In the genomic region with DNA sequence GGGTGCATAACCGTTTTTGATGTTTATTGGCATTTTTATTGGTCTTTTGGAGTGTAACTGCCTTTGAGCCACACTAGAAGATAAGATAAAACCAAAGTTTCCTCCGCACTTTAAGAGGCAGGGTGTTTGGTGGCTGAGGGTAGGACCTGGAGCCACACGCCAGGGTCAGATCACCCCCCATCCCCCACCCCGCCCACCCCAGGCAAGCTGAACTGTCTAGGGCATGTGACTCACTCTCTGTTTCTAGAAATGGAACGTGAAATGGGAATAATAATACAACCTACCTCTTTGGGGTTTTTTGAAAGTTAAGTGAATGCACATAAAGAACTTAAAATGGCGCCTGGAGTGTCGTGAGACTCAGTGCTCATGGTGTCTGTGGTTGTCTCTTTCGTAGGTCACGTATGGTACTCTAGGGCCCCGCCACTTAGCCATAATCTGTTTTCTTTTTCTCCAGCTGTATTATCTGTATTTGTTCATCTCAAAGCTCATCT, we compare ENCODE assay signal across 1 cellular context.
TF ChIP-seq lines count a peak whose summit lies in the region.

No MANE protein-coding gene starts in this region.

TF ChIP-seq in HepG2, 621 proteins besides CTCF, POLR2A, EP300 and RAD21 (continued from another document):
- TF ChIP-seq, protein P1, sequence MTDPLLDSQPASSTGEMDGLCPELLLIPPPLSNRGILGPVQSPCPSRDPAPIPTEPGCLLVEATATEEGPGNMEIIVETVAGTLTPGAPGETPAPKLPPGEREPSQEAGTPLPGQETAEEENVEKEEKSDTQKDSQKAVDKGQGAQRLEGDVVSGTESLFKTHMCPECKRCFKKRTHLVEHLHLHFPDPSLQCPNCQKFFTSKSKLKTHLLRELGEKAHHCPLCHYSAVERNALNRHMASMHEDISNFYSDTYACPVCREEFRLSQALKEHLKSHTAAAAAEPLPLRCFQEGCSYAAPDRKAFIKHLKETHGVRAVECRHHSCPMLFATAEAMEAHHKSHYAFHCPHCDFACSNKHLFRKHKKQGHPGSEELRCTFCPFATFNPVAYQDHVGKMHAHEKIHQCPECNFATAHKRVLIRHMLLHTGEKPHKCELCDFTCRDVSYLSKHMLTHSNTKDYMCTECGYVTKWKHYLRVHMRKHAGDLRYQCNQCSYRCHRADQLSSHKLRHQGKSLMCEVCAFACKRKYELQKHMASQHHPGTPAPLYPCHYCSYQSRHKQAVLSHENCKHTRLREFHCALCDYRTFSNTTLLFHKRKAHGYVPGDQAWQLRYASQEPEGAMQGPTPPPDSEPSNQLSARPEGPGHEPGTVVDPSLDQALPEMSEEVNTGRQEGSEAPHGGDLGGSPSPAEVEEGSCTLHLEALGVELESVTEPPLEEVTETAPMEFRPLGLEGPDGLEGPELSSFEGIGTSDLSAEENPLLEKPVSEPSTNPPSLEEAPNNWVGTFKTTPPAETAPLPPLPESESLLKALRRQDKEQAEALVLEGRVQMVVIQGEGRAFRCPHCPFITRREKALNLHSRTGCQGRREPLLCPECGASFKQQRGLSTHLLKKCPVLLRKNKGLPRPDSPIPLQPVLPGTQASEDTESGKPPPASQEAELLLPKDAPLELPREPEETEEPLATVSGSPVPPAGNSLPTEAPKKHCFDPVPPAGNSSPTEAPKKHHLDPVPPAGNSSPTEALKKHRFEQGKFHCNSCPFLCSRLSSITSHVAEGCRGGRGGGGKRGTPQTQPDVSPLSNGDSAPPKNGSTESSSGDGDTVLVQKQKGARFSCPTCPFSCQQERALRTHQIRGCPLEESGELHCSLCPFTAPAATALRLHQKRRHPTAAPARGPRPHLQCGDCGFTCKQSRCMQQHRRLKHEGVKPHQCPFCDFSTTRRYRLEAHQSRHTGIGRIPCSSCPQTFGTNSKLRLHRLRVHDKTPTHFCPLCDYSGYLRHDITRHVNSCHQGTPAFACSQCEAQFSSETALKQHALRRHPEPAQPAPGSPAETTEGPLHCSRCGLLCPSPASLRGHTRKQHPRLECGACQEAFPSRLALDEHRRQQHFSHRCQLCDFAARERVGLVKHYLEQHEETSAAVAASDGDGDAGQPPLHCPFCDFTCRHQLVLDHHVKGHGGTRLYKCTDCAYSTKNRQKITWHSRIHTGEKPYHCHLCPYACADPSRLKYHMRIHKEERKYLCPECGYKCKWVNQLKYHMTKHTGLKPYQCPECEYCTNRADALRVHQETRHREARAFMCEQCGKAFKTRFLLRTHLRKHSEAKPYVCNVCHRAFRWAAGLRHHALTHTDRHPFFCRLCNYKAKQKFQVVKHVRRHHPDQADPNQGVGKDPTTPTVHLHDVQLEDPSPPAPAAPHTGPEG (CRISPR knock-in tag; IDR thresholded peaks at IDR 0.05): no peak
- TF ChIP-seq ZNF546 (CRISPR knock-in tag; conservative IDR thresholded peaks at IDR 0.05) (no peak), ZNF335 (CRISPR knock-in tag; IDR thresholded peaks at IDR 0.05) (no peak), ASH2L (IDR thresholded peaks at IDR 0.05; ENCODE audit: insufficient read length, low read depth, low read length) (no peak), ZNF264 (CRISPR knock-in tag; IDR thresholded peaks at IDR 0.05) (no peak), SNRNP70 (IDR thresholded peaks at IDR 0.05; ENCODE audit: low read depth, low read length) (no peak), ZIK1 (CRISPR knock-in tag; IDR thresholded peaks at IDR 0.05; ENCODE audit: borderline replicate concordance, low read depth) (no peak), KLF15 (CRISPR knock-in tag; IDR thresholded peaks at IDR 0.05; ENCODE audit: borderline replicate concordance) (no peak), NR2F2 (IDR thresholded peaks at IDR 0.05; ENCODE audit: borderline replicate concordance, low read depth) (no peak), CHD4 (IDR thresholded peaks at IDR 0.05; ENCODE audit: borderline replicate concordance, low read length) (no peak), ZNF530 (CRISPR knock-in tag; IDR thresholded peaks at IDR 0.05; ENCODE audit: low read depth) (no peak)
- TF ChIP-seq, protein P2, sequence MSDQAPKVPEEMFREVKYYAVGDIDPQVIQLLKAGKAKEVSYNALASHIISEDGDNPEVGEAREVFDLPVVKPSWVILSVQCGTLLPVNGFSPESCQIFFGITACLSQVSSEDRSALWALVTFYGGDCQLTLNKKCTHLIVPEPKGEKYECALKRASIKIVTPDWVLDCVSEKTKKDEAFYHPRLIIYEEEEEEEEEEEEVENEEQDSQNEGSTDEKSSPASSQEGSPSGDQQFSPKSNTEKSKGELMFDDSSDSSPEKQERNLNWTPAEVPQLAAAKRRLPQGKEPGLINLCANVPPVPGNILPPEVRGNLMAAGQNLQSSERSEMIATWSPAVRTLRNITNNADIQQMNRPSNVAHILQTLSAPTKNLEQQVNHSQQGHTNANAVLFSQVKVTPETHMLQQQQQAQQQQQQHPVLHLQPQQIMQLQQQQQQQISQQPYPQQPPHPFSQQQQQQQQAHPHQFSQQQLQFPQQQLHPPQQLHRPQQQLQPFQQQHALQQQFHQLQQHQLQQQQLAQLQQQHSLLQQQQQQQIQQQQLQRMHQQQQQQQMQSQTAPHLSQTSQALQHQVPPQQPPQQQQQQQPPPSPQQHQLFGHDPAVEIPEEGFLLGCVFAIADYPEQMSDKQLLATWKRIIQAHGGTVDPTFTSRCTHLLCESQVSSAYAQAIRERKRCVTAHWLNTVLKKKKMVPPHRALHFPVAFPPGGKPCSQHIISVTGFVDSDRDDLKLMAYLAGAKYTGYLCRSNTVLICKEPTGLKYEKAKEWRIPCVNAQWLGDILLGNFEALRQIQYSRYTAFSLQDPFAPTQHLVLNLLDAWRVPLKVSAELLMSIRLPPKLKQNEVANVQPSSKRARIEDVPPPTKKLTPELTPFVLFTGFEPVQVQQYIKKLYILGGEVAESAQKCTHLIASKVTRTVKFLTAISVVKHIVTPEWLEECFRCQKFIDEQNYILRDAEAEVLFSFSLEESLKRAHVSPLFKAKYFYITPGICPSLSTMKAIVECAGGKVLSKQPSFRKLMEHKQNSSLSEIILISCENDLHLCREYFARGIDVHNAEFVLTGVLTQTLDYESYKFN (CRISPR knock-in tag; conservative IDR thresholded peaks at IDR 0.05): no peak
- TF ChIP-seq, protein P3, sequence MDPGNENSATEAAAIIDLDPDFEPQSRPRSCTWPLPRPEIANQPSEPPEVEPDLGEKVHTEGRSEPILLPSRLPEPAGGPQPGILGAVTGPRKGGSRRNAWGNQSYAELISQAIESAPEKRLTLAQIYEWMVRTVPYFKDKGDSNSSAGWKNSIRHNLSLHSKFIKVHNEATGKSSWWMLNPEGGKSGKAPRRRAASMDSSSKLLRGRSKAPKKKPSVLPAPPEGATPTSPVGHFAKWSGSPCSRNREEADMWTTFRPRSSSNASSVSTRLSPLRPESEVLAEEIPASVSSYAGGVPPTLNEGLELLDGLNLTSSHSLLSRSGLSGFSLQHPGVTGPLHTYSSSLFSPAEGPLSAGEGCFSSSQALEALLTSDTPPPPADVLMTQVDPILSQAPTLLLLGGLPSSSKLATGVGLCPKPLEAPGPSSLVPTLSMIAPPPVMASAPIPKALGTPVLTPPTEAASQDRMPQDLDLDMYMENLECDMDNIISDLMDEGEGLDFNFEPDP (CRISPR knock-in tag; conservative IDR thresholded peaks at IDR 0.05): no peak
- TF ChIP-seq, protein P4, sequence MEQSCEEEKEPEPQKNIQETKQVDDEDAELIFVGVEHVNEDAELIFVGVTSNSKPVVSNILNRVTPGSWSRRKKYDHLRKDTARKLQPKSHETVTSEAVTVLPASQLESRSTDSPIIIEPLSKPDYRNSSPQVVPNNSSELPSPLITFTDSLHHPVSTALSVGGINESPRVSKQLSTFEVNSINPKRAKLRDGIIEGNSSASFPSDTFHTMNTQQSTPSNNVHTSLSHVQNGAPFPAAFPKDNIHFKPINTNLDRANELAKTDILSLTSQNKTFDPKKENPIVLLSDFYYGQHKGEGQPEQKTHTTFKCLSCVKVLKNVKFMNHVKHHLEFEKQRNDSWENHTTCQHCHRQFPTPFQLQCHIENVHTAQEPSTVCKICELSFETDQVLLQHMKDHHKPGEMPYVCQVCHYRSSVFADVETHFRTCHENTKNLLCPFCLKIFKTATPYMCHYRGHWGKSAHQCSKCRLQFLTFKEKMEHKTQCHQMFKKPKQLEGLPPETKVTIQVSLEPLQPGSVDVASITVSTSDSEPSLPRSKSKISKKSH (CRISPR knock-in tag; IDR thresholded peaks at IDR 0.05; ENCODE audit: borderline replicate concordance): no peak
